In the genomic region with DNA sequence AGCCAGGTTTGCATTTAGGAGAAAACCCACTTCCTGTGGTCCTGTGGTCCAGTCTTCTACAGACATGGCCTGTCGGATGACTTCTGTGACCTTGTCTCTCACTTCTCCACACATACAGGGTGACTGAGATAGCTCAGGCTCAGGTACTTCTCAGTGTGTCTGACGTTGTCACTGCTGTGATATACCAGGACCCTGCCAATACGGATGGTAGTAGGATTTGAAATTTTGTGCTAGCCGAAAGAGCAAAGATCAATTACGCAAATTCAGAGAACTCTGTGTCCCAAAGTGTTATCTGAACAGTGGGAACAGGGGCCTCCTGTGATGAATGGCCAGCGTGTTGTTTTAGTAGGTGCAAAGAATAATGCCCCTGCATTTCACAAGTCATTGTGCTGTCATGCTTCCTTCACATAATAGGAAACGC, we compare ENCODE assay signal across 23 cellular contexts.
A peak's percentile ranks its signal among the peaks of the same experiment; 100 is the strongest.
DNase-seq lines count a peak whose midpoint lies in the region; ATAC-seq and TF ChIP-seq lines count a peak whose summit lies in the region.
"Had no signal": no experiment of that assay in that cellular context is flagged by ENCODE, and none has a peak within 500 bp of the region (broad histone marks: within the 10 kb centered on the region; RNA-seq: fewer than 3 reads in every experiment).

No MANE protein-coding gene starts in this region.

- H3K4me3 ChIP-seq in right lobe of liver (no peak overlapping the region), spleen (peak overlapping the region in 6 of 8 donors; percentile 1 to 46 (median 27))

- no peak for DNase-seq in activated T-cell treated with anti-CD3 and anti-CD28 coated beads, Interleukin-2, amount 50 U/mL, for 72 hours
- DNase-seq in activated T-cell treated with anti-CD3 and anti-CD28 coated beads, Interleukin-2, amount 50 U/mL, for 48 hours = no peak
- peak; percentile 38 for DNase-seq in amniotic epithelial cell (ENCODE audit: low read depth)
- DNase-seq in right lobe of liver = peak in 1 of 3 donors; percentile 56
- no peak for DNase-seq in spleen
- no peak for DNase-seq in DMS53 treated with DMSO at 0.1 percent for 48 hours (lab: John Stamatoyannopoulos, UW; ENCODE audit: unreplicated experiment)
- no peak for DNase-seq in chondrocyte (ENCODE audit: low spot score)
- no peak for DNase-seq in RPMI8226
- DNase-seq: Calu3; CD8-positive, alpha-beta memory T cell; DMS153; GOT3; IMR-90; NCI-H1105 treated with DMSO at 0.1 percent for 48 hours; NCI-H2081; NCI-H2171 treated with DMSO at 0.1 percent for 48 hours; NCI-H524 treated with DMSO at 0.1 percent for 48 hours; NCI-H82 had no signal

- no peaks in the 10 kb centered on the region for H3K27me3 ChIP-seq in right lobe of liver
- H3K27me3 ChIP-seq in spleen (replicated peaks in 1 of 7) = no peaks in the 10 kb centered on the region

- 36% methylated on average over 7 of the region's 7 CpGs for WGBS in right lobe of liver (ENCODE audit: insufficient coverage, low coverage, low lambda C conversion rate, missing lambda C conversion rate)
- 71 to 76% (median 72%) methylated on average over 7 of the region's 7 CpGs for WGBS in spleen, 5 donors

- H3K4me1 Mint-ChIP-seq in activated T-cell treated with anti-CD3 and anti-CD28 coated beads, Interleukin-2, amount 50 U/mL, for 72 hours (ENCODE audit: low read depth) = peaks cover 5% of the 10 kb centered on the region
- H3K4me1 Mint-ChIP-seq in chondrocyte (ENCODE audit: low read depth) = no peaks in the 10 kb centered on the region

- H3K9me3 Mint-ChIP-seq in activated T-cell treated with anti-CD3 and anti-CD28 coated beads, Interleukin-2, amount 50 U/mL, for 72 hours = no peaks in the 10 kb centered on the region
- H3K9me3 Mint-ChIP-seq in chondrocyte (ENCODE audit: low read depth) = no peaks in the 10 kb centered on the region
- H3K9me3 Mint-ChIP-seq: CD8-positive, alpha-beta memory T cell had no signal

- H3K27me3 Mint-ChIP-seq in activated T-cell treated with anti-CD3 and anti-CD28 coated beads, Interleukin-2, amount 50 U/mL, for 72 hours (ENCODE audit: low read depth) = no peaks in the 10 kb centered on the region
- H3K27me3 Mint-ChIP-seq in chondrocyte (ENCODE audit: low read depth) = no peaks in the 10 kb centered on the region
- H3K27me3 Mint-ChIP-seq: CD8-positive, alpha-beta memory T cell had no signal

- peaks cover 8 to 9% of the 10 kb centered on the region in 2 donors for H3K36me3 Mint-ChIP-seq in activated T-cell treated with anti-CD3 and anti-CD28 coated beads, Interleukin-2, amount 50 U/mL, for 72 hours (ENCODE audit: insufficient read depth in 2 of 2)
- peaks cover 2% of the 10 kb centered on the region for H3K36me3 Mint-ChIP-seq in chondrocyte (ENCODE audit: low read depth)

- H3K27ac Mint-ChIP-seq in activated T-cell treated with anti-CD3 and anti-CD28 coated beads, Interleukin-2, amount 50 U/mL, for 72 hours = peak overlapping the region; percentile 5
- no peak overlapping the region for H3K27ac Mint-ChIP-seq in chondrocyte (ENCODE audit: unreplicated experiment)

- intact Hi-C loops in right lobe of liver (cut with DNase I) = no loop called here
- intact Hi-C loops in spleen (cut with DNase I; ENCODE audit: low total_unique reads) = no loop called here

- H3K4me3 Mint-ChIP-seq in activated T-cell treated with anti-CD3 and anti-CD28 coated beads, Interleukin-2, amount 50 U/mL, for 72 hours = no peak overlapping the region
- H3K4me3 Mint-ChIP-seq in chondrocyte (ENCODE audit: unreplicated experiment) = no peak overlapping the region
- H3K4me3 Mint-ChIP-seq: CD8-positive, alpha-beta memory T cell had no signal

- no peak for ATAC-seq in activated T-cell treated with anti-CD3 and anti-CD28 coated beads, Interleukin-2, amount 50 U/mL, for 72 hours (replicated peaks in 1 of 2)
- peak in 3 of 4 donors; percentile 68 to 92 (median 88) for ATAC-seq in right lobe of liver
- ATAC-seq: HCT116, Panc1, Right ventricle myocardium inferior had no signal

- no peaks in the 10 kb centered on the region for H3K36me3 ChIP-seq in right lobe of liver
- H3K36me3 ChIP-seq in spleen = peaks cover 0 to 84% (median 18%) of the 10 kb centered on the region in 6 donors

- TF ChIP-seq POLR2A in right lobe of liver (IDR thresholded peaks at IDR 0.05) = no peak
- TF ChIP-seq POLR2A in spleen (IDR thresholded peaks at IDR 0.05) = no peak

- H3K9me3 ChIP-seq in right lobe of liver (no peaks in the 10 kb centered on the region), spleen (no peaks in the 10 kb centered on the region)

- no peak overlapping the region for H3K27ac ChIP-seq in right lobe of liver
- peak overlapping the region in 7 of 8 donors; percentile 17 to 77 (median 59) for H3K27ac ChIP-seq in spleen
- H3K27ac ChIP-seq: C4-2B, KMS-11 had no signal

- no peaks in the 10 kb centered on the region for H3K4me1 ChIP-seq in right lobe of liver
- H3K4me1 ChIP-seq in spleen = peaks cover 0 to 26% (median 1%) of the 10 kb centered on the region in 6 donors

- TF ChIP-seq CTCF in right lobe of liver (IDR thresholded peaks at IDR 0.05) = no peak
- no peak for TF ChIP-seq CTCF in spleen (IDR thresholded peaks at IDR 0.05 in 8 of 11, conservative IDR thresholded peaks at IDR 0.05 in 3 of 11)
- no peak for TF ChIP-seq CTCF in chondrocyte (IDR thresholded peaks at IDR 0.05)

Comparison
In these comparisons a context has a peak if more than half of its experiments do, and no peak if none do; other contexts are left out.
1. ATAC-seq: peak in right lobe of liver (3 of 4); none in activated T-cell treated with anti-CD3 and anti-CD28 coated beads, Interleukin-2, amount 50 U/mL, for 72 hours (0 of 2).
2. H3K27ac ChIP-seq: peak in spleen (7 of 8); none in right lobe of liver (0 of 3).
3. H3K4me3 ChIP-seq: peak in spleen (6 of 8); none in right lobe of liver (0 of 3).